Comparison of ENCODE assay signal across 14 cellular contexts in genomic region chr7:77202544-77202976, GRCh38. TPM values are rescaled to one million over a fixed set of nuclear protein-coding genes. Genes with fewer than 3 reads are reported as not detected.
A peak's percentile ranks its signal among the peaks of the same experiment; 100 is the strongest.
DNase-seq lines count a peak whose midpoint lies in the region; ATAC-seq, FAIRE-seq and TF ChIP-seq lines count a peak whose summit lies in the region.
"Had no signal": no experiment of that assay in that cellular context is flagged by ENCODE, and none has a peak within 500 bp of the region (broad histone marks: within the 10 kb centered on the region; RNA-seq: fewer than 3 reads in every experiment).

No MANE protein-coding gene starts in this region.

- CTCF ChIA-PET in naive thymus-derived CD4-positive, alpha-beta T cell (lab: Charles Lee) = no interaction called here

- H3K27ac ChIP-seq in hepatocyte = no peak overlapping the region
- H3K27ac ChIP-seq in naive thymus-derived CD4-positive, alpha-beta T cell (ENCODE audit: low read depth, low read length) = no peak overlapping the region

- H3K27ac Mint-ChIP-seq in naive thymus-derived CD4-positive, alpha-beta T cell = no peak overlapping the region

- no peaks in the 10 kb centered on the region for H3K9me2 ChIP-seq in hepatocyte (replicated peaks; ENCODE audit: insufficient read depth)

- no peaks in the 10 kb centered on the region for H3K9me3 Mint-ChIP-seq in naive thymus-derived CD4-positive, alpha-beta T cell

- no peaks in the 10 kb centered on the region for H3K4me1 ChIP-seq in hepatocyte (ENCODE audit: insufficient read depth)
- peaks cover 0 to 20% of the 10 kb centered on the region in 2 donors for H3K4me1 ChIP-seq in naive thymus-derived CD4-positive, alpha-beta T cell (ENCODE audit: control insufficient read depth in 2 of 2, insufficient read depth in 2 of 2, low read length in 2 of 2)

- no peaks in the 10 kb centered on the region for H3K27me3 Mint-ChIP-seq in naive thymus-derived CD4-positive, alpha-beta T cell

- intact Hi-C loops in naive thymus-derived CD4-positive, alpha-beta T cell (cut with micrococcal nuclease) = no loop called here

- DNase-seq in hepatocyte (ENCODE audit: low spot score) (no peak), NCI-H1105 treated with DMSO at 0.1 percent for 48 hours (lab: John Stamatoyannopoulos, UW) (no peak), D721Med (ENCODE audit: insufficient read length, low spot score) (no peak), NCI-H446 treated with DMSO at 0.1 percent for 48 hours (lab: John Stamatoyannopoulos, UW) (no peak)
- DNase-seq in naive thymus-derived CD4-positive, alpha-beta T cell = no peak
- DNase-seq: DMS53; KBM-7; left ventricle myocardium superior; Right ventricle myocardium superior; stimulated activated CD4-positive, alpha-beta T cell treated with anti-CD3 and anti-CD28 coated beads, Interleukin-15, amount 100 ng/mL, for 24 hours; trophoblast cell had no signal

- no peak overlapping the region for H2AFZ ChIP-seq in hepatocyte

- no peak for FAIRE-seq in D721Med (lab: Jason Lieb, UNC)

- no peaks in the 10 kb centered on the region for H3K36me3 ChIP-seq in hepatocyte (replicated peaks; ENCODE audit: insufficient read depth, low read depth)
- H3K36me3 ChIP-seq in naive thymus-derived CD4-positive, alpha-beta T cell (ENCODE audit: control insufficient read depth in 2 of 3, insufficient read depth in 3 of 3, low read length in 3 of 3) = no peaks in the 10 kb centered on the region

- POLR2A ChIA-PET in naive thymus-derived CD4-positive, alpha-beta T cell (lab: Charles Lee) = interaction anchor here (0.6 kb wide), 1 partner anchor 14 kb away, joined by 3 read pairs; no protein-coding TSS in a partner anchor

- no peaks in the 10 kb centered on the region for H4K20me1 ChIP-seq in hepatocyte (ENCODE audit: insufficient read depth, poor library complexity, severe bottlenecking)

- peaks cover 18 to 38% (median 33%) of the 10 kb centered on the region in 7 donors for H3K4me1 Mint-ChIP-seq in naive thymus-derived CD4-positive, alpha-beta T cell

- WGBS in hepatocyte (ENCODE audit: low lambda C conversion rate, missing lambda C conversion rate) = 76% methylated on average over 4 of the region's 4 CpGs

- ATAC-seq in GM18508 (IDR thresholded peaks at IDR 0.05; ENCODE audit: insufficient read depth, unreplicated experiment) (peak; percentile 97), GM21360 (IDR thresholded peaks at IDR 0.05; ENCODE audit: unreplicated experiment) (peak; percentile 89), HG03108 (IDR thresholded peaks at IDR 0.05; ENCODE audit: unreplicated experiment) (peak; percentile 91)
- no peak for ATAC-seq in naive thymus-derived CD4-positive, alpha-beta T cell
- ATAC-seq: left ventricle myocardium superior had no signal

- no peak overlapping the region for H3K4me3 ChIP-seq in hepatocyte
- H3K4me3 ChIP-seq in naive thymus-derived CD4-positive, alpha-beta T cell (ENCODE audit: low read length) = no peak overlapping the region

- peak overlapping the region; percentile 27 for H3K4me2 ChIP-seq in hepatocyte

- H3K27me3 ChIP-seq in hepatocyte = no peaks in the 10 kb centered on the region
- no peaks in the 10 kb centered on the region for H3K27me3 ChIP-seq in naive thymus-derived CD4-positive, alpha-beta T cell (ENCODE audit: control insufficient read depth in 2 of 2, insufficient read depth in 2 of 2, low read length in 2 of 2)

- no peaks in the 10 kb centered on the region for H3K9me3 ChIP-seq in hepatocyte (ENCODE audit: low read depth)
- no peaks in the 10 kb centered on the region for H3K9me3 ChIP-seq in naive thymus-derived CD4-positive, alpha-beta T cell (ENCODE audit: control insufficient read depth in 2 of 3, low read length in 3 of 3)

- H3K4me3 Mint-ChIP-seq in naive thymus-derived CD4-positive, alpha-beta T cell = no peak overlapping the region

- TF ChIP-seq CTCF in hepatocyte (IDR thresholded peaks at IDR 0.05; ENCODE audit: poor library complexity) (no peak), D721Med (IDR thresholded peaks at IDR 0.05; ENCODE audit: insufficient read depth, missing control alignments) (no peak)

- H3K36me3 Mint-ChIP-seq in naive thymus-derived CD4-positive, alpha-beta T cell = peaks cover 0 to 9% (median 0%) of the 10 kb centered on the region in 5 donors

- no peaks in the 10 kb centered on the region for H3K79me2 ChIP-seq in hepatocyte

RNA-seq across cellular contexts. Expression of gene FGL2, which starts 2.9 kb away (rescaled TPM):
- total RNA-seq in hepatocyte = 0.80 and 1.2 TPM in 2 replicates
- 0.57 and 0.83 TPM in 2 replicates for polyA plus RNA-seq in hepatocyte
- total RNA-seq in naive thymus-derived CD4-positive, alpha-beta T cell = 100 to 1,000 TPM in 1 of 5 experiments, 10 to 100 TPM in 1, 1 to 10 TPM in 3; 2.8 to 129 (median 3.2) TPM
- polyA plus RNA-seq in naive thymus-derived CD4-positive, alpha-beta T cell = under 1 TPM; 0.22 to 0.67 TPM
